21 cellular contexts compared by ENCODE assay signal in genomic region chr11:8779732-8780131, GRCh38.
DNase-seq lines count a peak whose midpoint lies in the region; ATAC-seq, FAIRE-seq and TF ChIP-seq lines count a peak whose summit lies in the region.
"Had no signal": no experiment of that assay in that cellular context is flagged by ENCODE, and none has a peak within 500 bp of the region (broad histone marks: within the 10 kb centered on the region; RNA-seq: fewer than 3 reads in every experiment).

No MANE protein-coding gene starts in this region.

- H3K4me3 ChIP-seq in heart right ventricle (no peak overlapping the region), endodermal cell (ENCODE audit: low read length) (no peak overlapping the region), psoas muscle (no peak overlapping the region), stomach smooth muscle (ENCODE audit: low read length in 2 of 2) (no peak overlapping the region), mucosa of descending colon (no peak overlapping the region)

- H3K27ac Mint-ChIP-seq in endodermal cell, result no peak overlapping the region
- H3K27ac Mint-ChIP-seq: CD8-positive, alpha-beta T cell had no signal

- peak overlapping the region in 6 of 10 donors; percentile 11 to 73 (median 64) for H3K27ac ChIP-seq in heart right ventricle
- no peak overlapping the region for H3K27ac ChIP-seq in endodermal cell (ENCODE audit: low read depth, low read length)
- H3K27ac ChIP-seq in psoas muscle, result peak overlapping the region; percentile 69
- peak overlapping the region; percentile 91 for H3K27ac ChIP-seq in stomach smooth muscle (ENCODE audit: low read length)
- H3K27ac ChIP-seq: RWPE1 had no signal

- no peak for DNase-seq in heart right ventricle
- no peak for DNase-seq in left cardiac atrium
- peak; percentile 59 for DNase-seq in endodermal cell
- no peak for DNase-seq in psoas muscle
- DNase-seq in frontal cortex (ENCODE audit: low spot score in 2 of 2), result no peak
- no peak for DNase-seq in mucosa of descending colon
- DNase-seq: 8988T; AML-193; C1 segment of cervical spinal cord; CD8-positive, alpha-beta T cell; DMS153; KG1; NCI-H1092 treated with DMSO at 0.1 percent for 48 hours; NCI-H1436 treated with DMSO at 0.1 percent for 48 hours; NCI-H1930; NCI-H774; NK-92 treated with Interleukin-12 subunit alpha and Interleukin-12 subunit beta, amount 100 ng/mL, for 24 hours had no signal

- H3K27me3 ChIP-seq in heart right ventricle (no peaks in the 10 kb centered on the region), endodermal cell (ENCODE audit: control insufficient read depth, insufficient read depth, low read length, poor library complexity, severe bottlenecking) (no peaks in the 10 kb centered on the region), psoas muscle (ENCODE audit: insufficient read depth in 3 of 3, low read length in 2 of 3) (no peaks in the 10 kb centered on the region), stomach smooth muscle (ENCODE audit: control insufficient read depth in 1 of 2, insufficient read depth in 2 of 2, low read length in 2 of 2) (no peaks in the 10 kb centered on the region)

- H3K9me3 Mint-ChIP-seq in endodermal cell, result no peaks in the 10 kb centered on the region
- H3K9me3 Mint-ChIP-seq: CD8-positive, alpha-beta T cell had no signal

- H3K36me3 ChIP-seq in heart right ventricle, result no peaks in the 10 kb centered on the region
- peaks cover 38% of the 10 kb centered on the region for H3K36me3 ChIP-seq in endodermal cell (ENCODE audit: control insufficient read depth, insufficient read depth, low read length)
- no peaks in the 10 kb centered on the region for H3K36me3 ChIP-seq in psoas muscle (ENCODE audit: insufficient read depth in 1 of 2, low read depth in 1 of 2)
- no peaks in the 10 kb centered on the region for H3K36me3 ChIP-seq in stomach smooth muscle (ENCODE audit: control insufficient read depth in 2 of 2, insufficient read depth in 2 of 2, low read length in 2 of 2)
- H3K36me3 ChIP-seq in mucosa of descending colon (ENCODE audit: low read depth), result no peaks in the 10 kb centered on the region

- peaks cover 12% of the 10 kb centered on the region for H3K4me1 Mint-ChIP-seq in endodermal cell

- intact Hi-C loops in heart right ventricle (cut with DNase I), result no loop called here
- intact Hi-C loops in left cardiac atrium (cut with DNase I), result loop anchor here in 1 of 2 donors (5.0 kb wide), 1 partner anchor 62 kb away; no protein-coding TSS in a partner anchor
- intact Hi-C loops in psoas muscle (cut with DNase I), result no loop called here
- intact Hi-C loops in mucosa of descending colon (cut with DNase I, micrococcal nuclease), result no loop called here

- no peak for TF ChIP-seq CTCF in heart right ventricle (IDR thresholded peaks at IDR 0.05)
- no peak for TF ChIP-seq CTCF in endodermal cell (conservative IDR thresholded peaks at IDR 0.05)
- TF ChIP-seq CTCF in psoas muscle (IDR thresholded peaks at IDR 0.05), result no peak
- TF ChIP-seq CTCF in mucosa of descending colon (IDR thresholded peaks at IDR 0.05), result no peak

- ATAC-seq in heart right ventricle, result no peak
- ATAC-seq in left cardiac atrium, result no peak
- ATAC-seq in psoas muscle, result no peak
- ATAC-seq in GM18520 (IDR thresholded peaks at IDR 0.05; ENCODE audit: unreplicated experiment), result no peak
- no peak for ATAC-seq in mucosa of descending colon
- ATAC-seq: CD8-positive, alpha-beta T cell had no signal

- no peak for FAIRE-seq in frontal cortex (lab: Jason Lieb, UNC)
- FAIRE-seq: HTR-8/SVneo had no signal

- H3K4me1 ChIP-seq in heart right ventricle (peaks cover 28 to 76% (median 62%) of the 10 kb centered on the region in 9 donors), endodermal cell (ENCODE audit: control insufficient read depth, insufficient read depth, low read length) (peaks cover 16% of the 10 kb centered on the region), psoas muscle (peaks cover 28% of the 10 kb centered on the region), stomach smooth muscle (ENCODE audit: control insufficient read depth, insufficient read depth, low read length) (peaks cover 64% of the 10 kb centered on the region), mucosa of descending colon (ENCODE audit: low read depth) (peaks cover 3% of the 10 kb centered on the region)

- no peaks in the 10 kb centered on the region for H3K27me3 Mint-ChIP-seq in endodermal cell (ENCODE audit: insufficient read depth)

- WGBS in heart right ventricle, 2 donors, result 80 to 82% methylated on average over 10 of the region's 10 CpGs
- 83 to 95% methylated on average over 9 to 10 of the region's 10 CpGs for WGBS in endodermal cell (ENCODE audit: insufficient coverage in 1 of 2, insufficient read length in 1 of 2), 2 experiments
- WGBS in psoas muscle, 3 donors, result 63 to 74% (median 72%) methylated on average over 10 of the region's 10 CpGs

- no peak overlapping the region for H3K4me3 Mint-ChIP-seq in endodermal cell
- H3K4me3 Mint-ChIP-seq: CD8-positive, alpha-beta T cell had no signal

- H3K9me3 ChIP-seq in heart right ventricle, result no peaks in the 10 kb centered on the region
- no peaks in the 10 kb centered on the region for H3K9me3 ChIP-seq in endodermal cell (ENCODE audit: control insufficient read depth, low read length)
- H3K9me3 ChIP-seq in psoas muscle, result no peaks in the 10 kb centered on the region
- no peaks in the 10 kb centered on the region for H3K9me3 ChIP-seq in stomach smooth muscle (ENCODE audit: control insufficient read depth in 2 of 2, low read length in 2 of 2)
- H3K9me3 ChIP-seq in mucosa of descending colon, result no peaks in the 10 kb centered on the region

- H3K9ac ChIP-seq in endodermal cell (ENCODE audit: extremely low read depth, low read length, poor library complexity, severe bottlenecking) (no peak overlapping the region), stomach smooth muscle (ENCODE audit: low read length in 2 of 2) (no peak overlapping the region)

- H3K36me3 Mint-ChIP-seq in endodermal cell (ENCODE audit: low read depth), result peaks cover 14% of the 10 kb centered on the region
- H3K36me3 Mint-ChIP-seq: CD8-positive, alpha-beta T cell had no signal
